Comparison of ENCODE assay signal across 1 cellular context in genomic region chr20:33418033-33418432, GRCh38.
TF ChIP-seq lines count a peak whose summit lies in the region.

No MANE protein-coding gene starts in this region.

TF ChIP-seq in GM23338, 12 proteins besides CTCF, POLR2A, EP300 and RAD21:
- TF ChIP-seq, protein P1, sequence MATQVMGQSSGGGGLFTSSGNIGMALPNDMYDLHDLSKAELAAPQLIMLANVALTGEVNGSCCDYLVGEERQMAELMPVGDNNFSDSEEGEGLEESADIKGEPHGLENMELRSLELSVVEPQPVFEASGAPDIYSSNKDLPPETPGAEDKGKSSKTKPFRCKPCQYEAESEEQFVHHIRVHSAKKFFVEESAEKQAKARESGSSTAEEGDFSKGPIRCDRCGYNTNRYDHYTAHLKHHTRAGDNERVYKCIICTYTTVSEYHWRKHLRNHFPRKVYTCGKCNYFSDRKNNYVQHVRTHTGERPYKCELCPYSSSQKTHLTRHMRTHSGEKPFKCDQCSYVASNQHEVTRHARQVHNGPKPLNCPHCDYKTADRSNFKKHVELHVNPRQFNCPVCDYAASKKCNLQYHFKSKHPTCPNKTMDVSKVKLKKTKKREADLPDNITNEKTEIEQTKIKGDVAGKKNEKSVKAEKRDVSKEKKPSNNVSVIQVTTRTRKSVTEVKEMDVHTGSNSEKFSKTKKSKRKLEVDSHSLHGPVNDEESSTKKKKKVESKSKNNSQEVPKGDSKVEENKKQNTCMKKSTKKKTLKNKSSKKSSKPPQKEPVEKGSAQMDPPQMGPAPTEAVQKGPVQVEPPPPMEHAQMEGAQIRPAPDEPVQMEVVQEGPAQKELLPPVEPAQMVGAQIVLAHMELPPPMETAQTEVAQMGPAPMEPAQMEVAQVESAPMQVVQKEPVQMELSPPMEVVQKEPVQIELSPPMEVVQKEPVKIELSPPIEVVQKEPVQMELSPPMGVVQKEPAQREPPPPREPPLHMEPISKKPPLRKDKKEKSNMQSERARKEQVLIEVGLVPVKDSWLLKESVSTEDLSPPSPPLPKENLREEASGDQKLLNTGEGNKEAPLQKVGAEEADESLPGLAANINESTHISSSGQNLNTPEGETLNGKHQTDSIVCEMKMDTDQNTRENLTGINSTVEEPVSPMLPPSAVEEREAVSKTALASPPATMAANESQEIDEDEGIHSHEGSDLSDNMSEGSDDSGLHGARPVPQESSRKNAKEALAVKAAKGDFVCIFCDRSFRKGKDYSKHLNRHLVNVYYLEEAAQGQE (IDR thresholded peaks at IDR 0.05; ENCODE audit: unreplicated experiment), result no peak
- TF ChIP-seq EZH2phosphoT487 (IDR thresholded peaks at IDR 0.05; ENCODE audit: unreplicated experiment) (no peak), ZNF462 (CRISPR knock-in tag; IDR thresholded peaks at IDR 0.05) (no peak), EZH2 (IDR thresholded peaks at IDR 0.05; ENCODE audit: low read depth, unreplicated experiment) (no peak), ZNF331 (CRISPR knock-in tag; IDR thresholded peaks at IDR 0.05; ENCODE audit: low read depth) (no peak), STAT1 (IDR thresholded peaks at IDR 0.05; ENCODE audit: unreplicated experiment) (no peak), ZNF114 (CRISPR knock-in tag; IDR thresholded peaks at IDR 0.05) (no peak), NANOG (IDR thresholded peaks at IDR 0.05; ENCODE audit: borderline replicate concordance) (no peak), JUNB (IDR thresholded peaks at IDR 0.05; ENCODE audit: unreplicated experiment) (no peak), CREB1 (CRISPR knock-in tag; IDR thresholded peaks at IDR 0.05; ENCODE audit: low read depth) (no peak), POLR2AphosphoS5 (IDR thresholded peaks at IDR 0.05; ENCODE audit: low read depth) (no peak)
- TF ChIP-seq, protein P2, sequence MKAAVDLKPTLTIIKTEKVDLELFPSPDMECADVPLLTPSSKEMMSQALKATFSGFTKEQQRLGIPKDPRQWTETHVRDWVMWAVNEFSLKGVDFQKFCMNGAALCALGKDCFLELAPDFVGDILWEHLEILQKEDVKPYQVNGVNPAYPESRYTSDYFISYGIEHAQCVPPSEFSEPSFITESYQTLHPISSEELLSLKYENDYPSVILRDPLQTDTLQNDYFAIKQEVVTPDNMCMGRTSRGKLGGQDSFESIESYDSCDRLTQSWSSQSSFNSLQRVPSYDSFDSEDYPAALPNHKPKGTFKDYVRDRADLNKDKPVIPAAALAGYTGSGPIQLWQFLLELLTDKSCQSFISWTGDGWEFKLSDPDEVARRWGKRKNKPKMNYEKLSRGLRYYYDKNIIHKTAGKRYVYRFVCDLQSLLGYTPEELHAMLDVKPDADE (IDR thresholded peaks at IDR 0.05), result no peak
